ENCODE assay signal across 1 cellular context in the genomic region with DNA sequence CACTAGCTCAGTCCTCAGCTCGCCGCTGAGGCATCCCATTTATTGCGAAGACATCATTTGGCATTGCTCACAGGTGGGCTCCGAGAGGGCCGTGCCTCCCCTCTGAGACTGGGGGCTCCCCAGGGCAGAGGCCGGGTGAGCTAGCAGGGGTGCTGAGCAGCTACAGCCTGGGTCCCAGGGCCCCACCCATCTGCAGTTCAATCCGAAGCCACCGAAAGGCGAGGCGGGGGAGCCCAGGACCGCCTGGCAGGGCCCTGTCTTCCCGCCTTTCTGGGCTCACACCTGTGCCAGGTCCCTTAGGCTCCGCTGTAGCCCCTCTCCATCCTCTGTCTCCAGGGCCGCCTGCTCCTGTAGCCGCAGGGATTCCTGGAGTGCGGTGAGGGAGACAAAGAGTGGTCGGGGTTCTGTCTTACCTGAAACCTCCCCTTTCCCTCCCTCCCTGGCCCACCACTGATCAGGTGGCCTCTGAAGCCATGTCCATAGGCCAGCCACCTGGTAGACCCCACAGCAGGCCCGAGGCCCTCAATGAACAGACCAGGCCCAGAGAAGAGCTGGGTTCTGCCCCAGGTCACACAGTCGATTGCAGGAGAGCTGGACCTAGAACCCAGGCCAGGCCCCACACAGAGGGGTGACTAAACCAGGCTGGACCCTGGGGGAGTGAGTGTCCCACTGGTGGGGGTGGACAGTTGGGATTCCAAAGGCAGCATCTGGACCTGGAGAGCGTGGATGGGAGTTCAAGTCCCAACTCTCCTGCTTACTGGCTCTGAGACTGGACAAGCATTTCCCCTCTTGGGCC.
A peak's percentile ranks its signal among the peaks of the same experiment; 100 is the strongest.
TF ChIP-seq lines count a peak whose summit lies in the region.

No MANE protein-coding gene starts in this region.

TF ChIP-seq in H1, 55 proteins besides CTCF, POLR2A, EP300 and RAD21:
- TF ChIP-seq CBX8 (IDR thresholded peaks at IDR 0.05; ENCODE audit: borderline replicate concordance, low read depth, low read length) (no peak), RFX5 (IDR thresholded peaks at IDR 0.05; ENCODE audit: borderline replicate concordance, low read depth, low read length) (no peak), PHF8 (conservative IDR thresholded peaks at IDR 0.05; ENCODE audit: low read depth, low read length) (no peak), GABPA (IDR thresholded peaks at IDR 0.05; ENCODE audit: borderline replicate concordance, insufficient read depth, low read length) (no peak), YY1 (IDR thresholded peaks at IDR 0.05; ENCODE audit: low read depth, low read length) (no peak), EGR1 (IDR thresholded peaks at IDR 0.05; ENCODE audit: borderline replicate concordance, low read depth, low read length) (no peak), CHD2 (IDR thresholded peaks at IDR 0.05; ENCODE audit: low read length) (no peak), POU5F1 (IDR thresholded peaks at IDR 0.05; ENCODE audit: low read depth, low read length) (no peak), SIRT6 (IDR thresholded peaks at IDR 0.05; ENCODE audit: low read length) (no peak), RBBP5 (IDR thresholded peaks at IDR 0.05; ENCODE audit: borderline replicate concordance, low read depth, low read length) (no peak), EZH2 (IDR thresholded peaks at IDR 0.05; ENCODE audit: low read depth, low read length, severe bottlenecking) (no peak), SP4 (IDR thresholded peaks at IDR 0.05; ENCODE audit: low read length) (no peak), SP2 (IDR thresholded peaks at IDR 0.05; ENCODE audit: low read length) (no peak)
- TF ChIP-seq, protein P1, sequence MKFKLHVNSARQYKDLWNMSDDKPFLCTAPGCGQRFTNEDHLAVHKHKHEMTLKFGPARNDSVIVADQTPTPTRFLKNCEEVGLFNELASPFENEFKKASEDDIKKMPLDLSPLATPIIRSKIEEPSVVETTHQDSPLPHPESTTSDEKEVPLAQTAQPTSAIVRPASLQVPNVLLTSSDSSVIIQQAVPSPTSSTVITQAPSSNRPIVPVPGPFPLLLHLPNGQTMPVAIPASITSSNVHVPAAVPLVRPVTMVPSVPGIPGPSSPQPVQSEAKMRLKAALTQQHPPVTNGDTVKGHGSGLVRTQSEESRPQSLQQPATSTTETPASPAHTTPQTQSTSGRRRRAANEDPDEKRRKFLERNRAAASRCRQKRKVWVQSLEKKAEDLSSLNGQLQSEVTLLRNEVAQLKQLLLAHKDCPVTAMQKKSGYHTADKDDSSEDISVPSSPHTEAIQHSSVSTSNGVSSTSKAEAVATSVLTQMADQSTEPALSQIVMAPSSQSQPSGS (IDR thresholded peaks at IDR 0.05; ENCODE audit: low read length): no peak
- TF ChIP-seq, protein P2, sequence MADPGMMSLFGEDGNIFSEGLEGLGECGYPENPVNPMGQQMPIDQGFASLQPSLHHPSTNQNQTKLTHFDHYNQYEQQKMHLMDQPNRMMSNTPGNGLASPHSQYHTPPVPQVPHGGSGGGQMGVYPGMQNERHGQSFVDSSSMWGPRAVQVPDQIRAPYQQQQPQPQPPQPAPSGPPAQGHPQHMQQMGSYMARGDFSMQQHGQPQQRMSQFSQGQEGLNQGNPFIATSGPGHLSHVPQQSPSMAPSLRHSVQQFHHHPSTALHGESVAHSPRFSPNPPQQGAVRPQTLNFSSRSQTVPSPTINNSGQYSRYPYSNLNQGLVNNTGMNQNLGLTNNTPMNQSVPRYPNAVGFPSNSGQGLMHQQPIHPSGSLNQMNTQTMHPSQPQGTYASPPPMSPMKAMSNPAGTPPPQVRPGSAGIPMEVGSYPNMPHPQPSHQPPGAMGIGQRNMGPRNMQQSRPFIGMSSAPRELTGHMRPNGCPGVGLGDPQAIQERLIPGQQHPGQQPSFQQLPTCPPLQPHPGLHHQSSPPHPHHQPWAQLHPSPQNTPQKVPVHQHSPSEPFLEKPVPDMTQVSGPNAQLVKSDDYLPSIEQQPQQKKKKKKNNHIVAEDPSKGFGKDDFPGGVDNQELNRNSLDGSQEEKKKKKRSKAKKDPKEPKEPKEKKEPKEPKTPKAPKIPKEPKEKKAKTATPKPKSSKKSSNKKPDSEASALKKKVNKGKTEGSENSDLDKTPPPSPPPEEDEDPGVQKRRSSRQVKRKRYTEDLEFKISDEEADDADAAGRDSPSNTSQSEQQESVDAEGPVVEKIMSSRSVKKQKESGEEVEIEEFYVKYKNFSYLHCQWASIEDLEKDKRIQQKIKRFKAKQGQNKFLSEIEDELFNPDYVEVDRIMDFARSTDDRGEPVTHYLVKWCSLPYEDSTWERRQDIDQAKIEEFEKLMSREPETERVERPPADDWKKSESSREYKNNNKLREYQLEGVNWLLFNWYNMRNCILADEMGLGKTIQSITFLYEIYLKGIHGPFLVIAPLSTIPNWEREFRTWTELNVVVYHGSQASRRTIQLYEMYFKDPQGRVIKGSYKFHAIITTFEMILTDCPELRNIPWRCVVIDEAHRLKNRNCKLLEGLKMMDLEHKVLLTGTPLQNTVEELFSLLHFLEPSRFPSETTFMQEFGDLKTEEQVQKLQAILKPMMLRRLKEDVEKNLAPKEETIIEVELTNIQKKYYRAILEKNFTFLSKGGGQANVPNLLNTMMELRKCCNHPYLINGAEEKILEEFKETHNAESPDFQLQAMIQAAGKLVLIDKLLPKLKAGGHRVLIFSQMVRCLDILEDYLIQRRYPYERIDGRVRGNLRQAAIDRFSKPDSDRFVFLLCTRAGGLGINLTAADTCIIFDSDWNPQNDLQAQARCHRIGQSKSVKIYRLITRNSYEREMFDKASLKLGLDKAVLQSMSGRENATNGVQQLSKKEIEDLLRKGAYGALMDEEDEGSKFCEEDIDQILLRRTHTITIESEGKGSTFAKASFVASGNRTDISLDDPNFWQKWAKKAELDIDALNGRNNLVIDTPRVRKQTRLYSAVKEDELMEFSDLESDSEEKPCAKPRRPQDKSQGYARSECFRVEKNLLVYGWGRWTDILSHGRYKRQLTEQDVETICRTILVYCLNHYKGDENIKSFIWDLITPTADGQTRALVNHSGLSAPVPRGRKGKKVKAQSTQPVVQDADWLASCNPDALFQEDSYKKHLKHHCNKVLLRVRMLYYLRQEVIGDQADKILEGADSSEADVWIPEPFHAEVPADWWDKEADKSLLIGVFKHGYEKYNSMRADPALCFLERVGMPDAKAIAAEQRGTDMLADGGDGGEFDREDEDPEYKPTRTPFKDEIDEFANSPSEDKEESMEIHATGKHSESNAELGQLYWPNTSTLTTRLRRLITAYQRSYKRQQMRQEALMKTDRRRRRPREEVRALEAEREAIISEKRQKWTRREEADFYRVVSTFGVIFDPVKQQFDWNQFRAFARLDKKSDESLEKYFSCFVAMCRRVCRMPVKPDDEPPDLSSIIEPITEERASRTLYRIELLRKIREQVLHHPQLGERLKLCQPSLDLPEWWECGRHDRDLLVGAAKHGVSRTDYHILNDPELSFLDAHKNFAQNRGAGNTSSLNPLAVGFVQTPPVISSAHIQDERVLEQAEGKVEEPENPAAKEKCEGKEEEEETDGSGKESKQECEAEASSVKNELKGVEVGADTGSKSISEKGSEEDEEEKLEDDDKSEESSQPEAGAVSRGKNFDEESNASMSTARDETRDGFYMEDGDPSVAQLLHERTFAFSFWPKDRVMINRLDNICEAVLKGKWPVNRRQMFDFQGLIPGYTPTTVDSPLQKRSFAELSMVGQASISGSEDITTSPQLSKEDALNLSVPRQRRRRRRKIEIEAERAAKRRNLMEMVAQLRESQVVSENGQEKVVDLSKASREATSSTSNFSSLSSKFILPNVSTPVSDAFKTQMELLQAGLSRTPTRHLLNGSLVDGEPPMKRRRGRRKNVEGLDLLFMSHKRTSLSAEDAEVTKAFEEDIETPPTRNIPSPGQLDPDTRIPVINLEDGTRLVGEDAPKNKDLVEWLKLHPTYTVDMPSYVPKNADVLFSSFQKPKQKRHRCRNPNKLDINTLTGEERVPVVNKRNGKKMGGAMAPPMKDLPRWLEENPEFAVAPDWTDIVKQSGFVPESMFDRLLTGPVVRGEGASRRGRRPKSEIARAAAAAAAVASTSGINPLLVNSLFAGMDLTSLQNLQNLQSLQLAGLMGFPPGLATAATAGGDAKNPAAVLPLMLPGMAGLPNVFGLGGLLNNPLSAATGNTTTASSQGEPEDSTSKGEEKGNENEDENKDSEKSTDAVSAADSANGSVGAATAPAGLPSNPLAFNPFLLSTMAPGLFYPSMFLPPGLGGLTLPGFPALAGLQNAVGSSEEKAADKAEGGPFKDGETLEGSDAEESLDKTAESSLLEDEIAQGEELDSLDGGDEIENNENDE (IDR thresholded peaks at IDR 0.05; ENCODE audit: insufficient replicate concordance, low read length): no peak
- TF ChIP-seq, protein P3, sequence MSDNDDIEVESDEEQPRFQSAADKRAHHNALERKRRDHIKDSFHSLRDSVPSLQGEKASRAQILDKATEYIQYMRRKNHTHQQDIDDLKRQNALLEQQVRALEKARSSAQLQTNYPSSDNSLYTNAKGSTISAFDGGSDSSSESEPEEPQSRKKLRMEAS (IDR thresholded peaks at IDR 0.05): 0 out of 2 replicates have a peak, but pooled peaks have one; percentile 22
- TF ChIP-seq, protein P4, sequence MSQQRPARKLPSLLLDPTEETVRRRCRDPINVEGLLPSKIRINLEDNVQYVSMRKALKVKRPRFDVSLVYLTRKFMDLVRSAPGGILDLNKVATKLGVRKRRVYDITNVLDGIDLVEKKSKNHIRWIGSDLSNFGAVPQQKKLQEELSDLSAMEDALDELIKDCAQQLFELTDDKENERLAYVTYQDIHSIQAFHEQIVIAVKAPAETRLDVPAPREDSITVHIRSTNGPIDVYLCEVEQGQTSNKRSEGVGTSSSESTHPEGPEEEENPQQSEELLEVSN (IDR thresholded peaks at IDR 0.05): peak; percentile 81
